ENCODE assay signal across 13 cellular contexts in the genomic region with DNA sequence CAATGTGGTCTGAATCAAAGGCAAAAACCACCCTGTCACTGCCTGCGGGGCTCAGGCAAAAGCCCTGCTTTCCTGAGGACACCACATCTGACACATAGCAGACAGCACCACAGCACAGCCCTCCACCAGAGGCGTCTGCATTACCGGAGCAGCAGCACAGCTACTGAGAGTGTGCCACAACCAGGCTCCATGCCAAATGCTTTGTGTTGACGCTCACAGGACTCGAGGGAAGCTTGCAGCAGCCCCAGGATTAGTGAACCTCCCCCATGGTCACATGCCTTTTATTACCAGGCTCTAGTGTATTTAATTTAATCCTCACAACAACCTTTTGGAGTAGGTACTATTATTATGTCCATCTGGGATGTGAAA. TPM values are rescaled to one million over a fixed set of nuclear protein-coding genes. Genes with fewer than 3 reads are reported as not detected.
DNase-seq lines count a peak whose midpoint lies in the region; ATAC-seq and TF ChIP-seq lines count a peak whose summit lies in the region.
"Had no signal": no experiment of that assay in that cellular context is flagged by ENCODE, and none has a peak within 500 bp of the region (broad histone marks: within the 10 kb centered on the region; RNA-seq: fewer than 3 reads in every experiment).

No MANE protein-coding gene starts in this region.

- H3K27ac ChIP-seq in heart left ventricle: peak overlapping the region in 6 of 12 donors; percentile 19 to 91 (median 84)
- H3K27ac ChIP-seq: Peyer's patch, thoracic aorta had no signal

- no peaks in the 10 kb centered on the region for H3K27me3 ChIP-seq in heart left ventricle
- H3K27me3 ChIP-seq: Peyer's patch had no signal

- H3K4me1 ChIP-seq in heart left ventricle: peaks cover 0 to 42% (median 14%) of the 10 kb centered on the region in 12 donors
- H3K4me1 ChIP-seq: Peyer's patch had no signal

- no peak overlapping the region for H3K4me3 ChIP-seq in heart left ventricle
- H3K4me3 ChIP-seq: Peyer's patch, thoracic aorta had no signal

- peak; percentile 32 for DNase-seq in activated T-cell treated with anti-CD3 and anti-CD28 coated beads, Interleukin-2, amount 50 U/mL, for 1 hour
- DNase-seq in activated T-cell treated with anti-CD3 and anti-CD28 coated beads for 4 hours (no peak), T1000 (lab: John Stamatoyannopoulos, UW) (peak; percentile 43), heart left ventricle (peak; percentile 49 to 80 (median 71)), stromal cell of bone marrow (ENCODE audit: low read depth) (peak; percentile 73), cerebellar nuclear complex (lab: John Stamatoyannopoulos, UW) (no peak), retina (no peak)
- DNase-seq in NK-92 treated with Interleukin-12 subunit alpha and Interleukin-12 subunit beta, amount 100 ng/mL, for 24 hours (lab: John Stamatoyannopoulos, UW): no peak
- DNase-seq: aorta, DND-41, naive B cell had no signal

- WGBS in heart left ventricle, 4 donors: 40 to 55% (median 41%) methylated on average over 2 to 5 of the region's 5 CpGs

- peak in 3 of 4 donors; percentile 75 to 87 (median 80) for ATAC-seq in heart left ventricle

- intact Hi-C loops in heart left ventricle (cut with DNase I): loop anchor here in 1 of 10 donors (5.0 kb wide), 1 partner anchor 34 kb away; no protein-coding TSS in a partner anchor

- H3K36me3 ChIP-seq in heart left ventricle: peaks cover 0 to 35% (median 7%) of the 10 kb centered on the region in 9 donors

- TF ChIP-seq CTCF in heart left ventricle (IDR thresholded peaks at IDR 0.05): no peak

- H3K9me3 ChIP-seq in heart left ventricle: no peaks in the 10 kb centered on the region
- H3K9me3 ChIP-seq: Peyer's patch, thoracic aorta had no signal

- no peak for TF ChIP-seq POLR2A in heart left ventricle (IDR thresholded peaks at IDR 0.05)

RNA-seq across cellular contexts. Expression of a gene that starts 12.6 kb away (rescaled TPM):
- total RNA-seq in heart left ventricle: 10 to 100 TPM; 25.6 to 46.2 (median 37.6) TPM
- polyA plus RNA-seq in heart left ventricle: 10 to 100 TPM; 29.6 to 51.4 TPM

RNA-seq across cellular contexts. Expression of a gene that starts 12.8 kb away (rescaled TPM):
- 10 to 100 TPM; 15.3 to 27.7 (median 18.2) TPM for total RNA-seq in heart left ventricle
- 10 to 100 TPM in 1 of 2 donors, 1 to 10 TPM in 1; 8.0 to 19.8 TPM for polyA plus RNA-seq in heart left ventricle

RNA-seq across cellular contexts. Expression of a gene that starts 53.7 kb away (rescaled TPM):
- total RNA-seq in heart left ventricle: 1 to 10 TPM in 4 of 9 donors, under 1 TPM in 5; 0.42 to 3.7 (median 1.00) TPM
- polyA plus RNA-seq in heart left ventricle: 1 to 10 TPM in 1 of 2 donors, under 1 TPM in 1; 0.57 to 1.2 TPM

RNA-seq across cellular contexts. Expression of a gene that starts 54.2 kb away (rescaled TPM):
- 100 to 1,000 TPM; 210 to 345 (median 247) TPM for total RNA-seq in heart left ventricle
- 100 to 1,000 TPM; 122 to 129 TPM for polyA plus RNA-seq in heart left ventricle

Comparison
In these comparisons a context has a peak if more than half of its experiments do, and no peak if none do; other contexts are left out.
1. DNase-seq: peak in activated T-cell treated with anti-CD3 and anti-CD28 coated beads, Interleukin-2, amount 50 U/mL, for 1 hour (single experiment), T1000 (single experiment), heart left ventricle (5 of 5) and stromal cell of bone marrow (single experiment); none in activated T-cell treated with anti-CD3 and anti-CD28 coated beads for 4 hours (single experiment), cerebellar nuclear complex (0 of 2), retina (single experiment) and NK-92 treated with Interleukin-12 subunit alpha and Interleukin-12 subunit beta, amount 100 ng/mL, for 24 hours (single experiment).